In genomic region chr6:49527315-49527714, GRCh38 we compare ENCODE assay signal across 25 cellular contexts. TPM values are rescaled to one million over a fixed set of nuclear protein-coding genes. Genes with fewer than 3 reads are reported as not detected.
"Had no signal": no experiment of that assay in that cellular context is flagged by ENCODE, and none has a peak within 500 bp of the region (broad histone marks: within the 10 kb centered on the region; RNA-seq: fewer than 3 reads in every experiment).

No MANE protein-coding gene starts in this region.

- H3K27ac ChIP-seq: esophagus squamous epithelium, neutrophil, psoas muscle, sigmoid colon, skin epidermis, stomach, thoracic aorta had no signal

- H3K27ac Mint-ChIP-seq: immature natural killer cell; naive thymus-derived CD4-positive, alpha-beta T cell; nephron progenitor cell; stimulated activated naive B cell treated with anti-CD40 and anti-IgM and Interleukin-4, amounts not matched to agents 10 μg/mL and 1 μg/mL and 100 μg/mL, for 72 hours had no signal

- H3K9me3 Mint-ChIP-seq: naive thymus-derived CD4-positive, alpha-beta T cell; nephron progenitor cell; stimulated activated naive B cell treated with anti-CD40 and anti-IgM and Interleukin-4, amounts not matched to agents 10 μg/mL and 1 μg/mL and 100 μg/mL, for 72 hours had no signal

- H3K4me1 ChIP-seq: psoas muscle, sigmoid colon had no signal

- DNase-seq: dermis blood vessel endothelial cell; esophagus squamous epithelium; foreskin fibroblast; immature natural killer cell; left ventricle myocardium superior; mesendoderm; naive thymus-derived CD4-positive, alpha-beta T cell; nephron progenitor cell; psoas muscle; sigmoid colon; stimulated activated CD4-positive, alpha-beta T cell treated with anti-CD3 and anti-CD28 coated beads, Interleukin-2, amount 100 ng/mL, for 24 hours; stimulated activated CD4-positive, alpha-beta T cell treated with anti-CD3 and anti-CD28 coated beads, Interleukin-4, amount 100 ng/mL, for 4 hours; stimulated activated naive B cell treated with anti-CD40 and anti-IgM and Interleukin-4, amounts not matched to agents 10 μg/mL and 1 μg/mL and 100 μg/mL, for 72 hours; stomach; substantia nigra had no signal

- FAIRE-seq: keratinocyte had no signal

- H3K36me3 ChIP-seq: colonic mucosa, esophagus squamous epithelium, neutrophil, sigmoid colon, stomach, thoracic aorta, transverse colon had no signal

- H3K27me3 ChIP-seq: colonic mucosa, sigmoid colon, stomach, transverse colon had no signal

- H3K4me1 Mint-ChIP-seq: nephron progenitor cell; stimulated activated naive B cell treated with anti-CD40 and anti-IgM and Interleukin-4, amounts not matched to agents 10 μg/mL and 1 μg/mL and 100 μg/mL, for 72 hours had no signal

- H3K4me3 ChIP-seq: colonic mucosa, esophagus squamous epithelium, psoas muscle, sigmoid colon, skin epidermis, stomach, thoracic aorta, transverse colon had no signal

- H3K9me3 ChIP-seq: colonic mucosa, esophagus squamous epithelium, neutrophil, psoas muscle, sigmoid colon, stomach, thoracic aorta, transverse colon had no signal

- H3K36me3 Mint-ChIP-seq: immature natural killer cell; naive thymus-derived CD4-positive, alpha-beta T cell; stimulated activated naive B cell treated with anti-CD40 and anti-IgM and Interleukin-4, amounts not matched to agents 10 μg/mL and 1 μg/mL and 100 μg/mL, for 72 hours had no signal

- H3K4me3 Mint-ChIP-seq: immature natural killer cell; naive thymus-derived CD4-positive, alpha-beta T cell; nephron progenitor cell; stimulated activated naive B cell treated with anti-CD40 and anti-IgM and Interleukin-4, amounts not matched to agents 10 μg/mL and 1 μg/mL and 100 μg/mL, for 72 hours had no signal

- ATAC-seq: left ventricle myocardium superior; naive thymus-derived CD4-positive, alpha-beta T cell; psoas muscle; stimulated activated naive B cell treated with anti-CD40 and anti-IgM and Interleukin-4, amounts not matched to agents 10 μg/mL and 1 μg/mL and 100 μg/mL, for 72 hours had no signal

RNA-seq across cellular contexts. Expression of gene C6orf141, which starts 23.2 kb away (rescaled TPM):
- total RNA-seq: osteoblast had no signal
- polyA plus RNA-seq: immature natural killer cell; naive thymus-derived CD4-positive, alpha-beta T cell had no signal

RNA-seq across cellular contexts. Expression of gene GLYATL3, which starts 27.6 kb away (rescaled TPM):
- total RNA-seq: dermis blood vessel endothelial cell; epithelial cell of proximal tubule; esophagus squamous epithelium; left ventricle myocardium superior; lung microvascular endothelial cell; naive thymus-derived CD4-positive, alpha-beta T cell; osteoblast; psoas muscle; sigmoid colon; stomach; thoracic aorta; transverse colon; ureter had no signal
- polyA plus RNA-seq: immature natural killer cell; keratinocyte; naive thymus-derived CD4-positive, alpha-beta T cell; psoas muscle; stomach had no signal
